In genomic region chr1:3657578-3658230, GRCh38 we compare ENCODE assay signal across 2 cellular contexts.
TF ChIP-seq lines count a peak whose summit lies in the region.

No MANE protein-coding gene starts in this region.

TF ChIP-seq in HEK293, 187 proteins besides CTCF, POLR2A, EP300 and RAD21:
- TF ChIP-seq ZIC2 (tag by site-specific recombination; IDR thresholded peaks at IDR 0.05) (0 out of 2 replicates have a peak, but pooled peaks have one; percentile 8), WT1 (tag by site-specific recombination; IDR thresholded peaks at IDR 0.05) (no peak), TRIM28 (IDR thresholded peaks at IDR 0.05; ENCODE audit: borderline replicate concordance, low read length) (no peak), GLIS2 (tag by site-specific recombination; IDR thresholded peaks at IDR 0.05) (0 out of 2 replicates have a peak, but pooled peaks have one; percentile 11), HOXC10 (CRISPR knock-in tag; IDR thresholded peaks at IDR 0.05) (no peak), ZNF292 (tag by site-specific recombination; IDR thresholded peaks at IDR 0.05; ENCODE audit: borderline replicate concordance, low read depth) (no peak)
TF ChIP-seq in HEK293: peak in this region for 2.

TF ChIP-seq in H1, 55 proteins besides CTCF, POLR2A, EP300 and RAD21:
- no peak for TF ChIP-seq EZH2 (IDR thresholded peaks at IDR 0.05; ENCODE audit: low read depth, low read length, severe bottlenecking)
- TF ChIP-seq EGR1 (IDR thresholded peaks at IDR 0.05; ENCODE audit: borderline replicate concordance, low read depth, low read length), result no peak
- no peak for TF ChIP-seq POLR2AphosphoS5 (IDR thresholded peaks at IDR 0.05; ENCODE audit: low read depth, low read length)
- TF ChIP-seq RNF2 (IDR thresholded peaks at IDR 0.05; ENCODE audit: borderline replicate concordance, low read depth, low read length, missing control alignments, poor library complexity, severe bottlenecking), result no peak
- no peak for TF ChIP-seq POU5F1 (IDR thresholded peaks at IDR 0.05; ENCODE audit: low read depth, low read length)
- TF ChIP-seq SP4 (IDR thresholded peaks at IDR 0.05; ENCODE audit: low read length), result no peak
- TF ChIP-seq SAP30 (IDR thresholded peaks at IDR 0.05; ENCODE audit: insufficient read depth, insufficient replicate concordance, low read length), result no peak
- no peak for TF ChIP-seq CBX8 (IDR thresholded peaks at IDR 0.05; ENCODE audit: borderline replicate concordance, low read depth, low read length)
- TF ChIP-seq KDM1A (IDR thresholded peaks at IDR 0.05; ENCODE audit: borderline replicate concordance, low read length), result no peak
- no peak for TF ChIP-seq RFX5 (IDR thresholded peaks at IDR 0.05; ENCODE audit: borderline replicate concordance, low read depth, low read length)
- no peak for TF ChIP-seq CEBPB (IDR thresholded peaks at IDR 0.05; ENCODE audit: low read depth, low read length)
- no peak for TF ChIP-seq PHF8 (conservative IDR thresholded peaks at IDR 0.05; ENCODE audit: low read depth, low read length)
- no peak for TF ChIP-seq GTF2F1 (IDR thresholded peaks at IDR 0.05; ENCODE audit: borderline replicate concordance, low read depth, low read length)
- TF ChIP-seq TBP (IDR thresholded peaks at IDR 0.05; ENCODE audit: low read depth, low read length), result no peak
- no peak for TF ChIP-seq BRCA1 (IDR thresholded peaks at IDR 0.05; ENCODE audit: low read depth, low read length)
- no peak for TF ChIP-seq SUZ12 (IDR thresholded peaks at IDR 0.05; ENCODE audit: low read length)
- TF ChIP-seq SIN3A (conservative IDR thresholded peaks at IDR 0.05 in 1 of 2, IDR thresholded peaks at IDR 0.05 in 1 of 2; ENCODE audit: low read depth in 1 of 2, low read length in 2 of 2), result no peak
- TF ChIP-seq RXRA (IDR thresholded peaks at IDR 0.05; ENCODE audit: insufficient read depth, low read depth, low read length), result no peak
- no peak for TF ChIP-seq ATF3 (IDR thresholded peaks at IDR 0.05; ENCODE audit: insufficient read depth, low read depth, low read length)
- TF ChIP-seq NRF1 (IDR thresholded peaks at IDR 0.05; ENCODE audit: low read depth, low read length), result no peak
